13 cellular contexts compared by ENCODE assay signal in genomic region chr1:208172389-208173140, GRCh38.
A peak's percentile ranks its signal among the peaks of the same experiment; 100 is the strongest.
DNase-seq lines count a peak whose midpoint lies in the region; TF ChIP-seq lines count a peak whose summit lies in the region.
"Had no signal": no experiment of that assay in that cellular context is flagged by ENCODE, and none has a peak within 500 bp of the region (broad histone marks: within the 10 kb centered on the region; RNA-seq: fewer than 3 reads in every experiment).

No MANE protein-coding gene starts in this region.

- H3K9me3 ChIP-seq in GM23248 (ENCODE audit: low read depth) (no peaks in the 10 kb centered on the region), esophagus muscularis mucosa (no peaks in the 10 kb centered on the region)
- H3K9me3 ChIP-seq: mucosa of descending colon had no signal

- H3K4me2 ChIP-seq in GM23248 (ENCODE audit: unreplicated experiment): no peak overlapping the region

- H3K27me3 ChIP-seq in GM23248 (replicated peaks; ENCODE audit: insufficient read depth) (no peaks in the 10 kb centered on the region), esophagus muscularis mucosa (no peaks in the 10 kb centered on the region)

- intact Hi-C loops in esophagus muscularis mucosa (cut with DNase I): no loop called here

- no peaks in the 10 kb centered on the region for H3K79me2 ChIP-seq in GM23248 (ENCODE audit: insufficient read depth)

- no peak overlapping the region for H3K9ac ChIP-seq in GM23248

- no peak overlapping the region for H3K4me3 ChIP-seq in GM23248
- H3K4me3 ChIP-seq in esophagus muscularis mucosa: no peak overlapping the region
- H3K4me3 ChIP-seq in retinal pigment epithelial cell (ENCODE audit: low read length): no peak overlapping the region
- H3K4me3 ChIP-seq: mucosa of descending colon had no signal

- in situ Hi-C loops in GM23248 (cut with MboI): no loop called here
- in situ Hi-C loops in G401 (cut with HindIII; ENCODE audit: low sequenced_read_pairs): no loop called here

- no peaks in the 10 kb centered on the region for H4K20me1 ChIP-seq in GM23248 (ENCODE audit: insufficient read depth)

- no peak overlapping the region for H2AFZ ChIP-seq in GM23248

- TF ChIP-seq CTCF in esophagus muscularis mucosa (IDR thresholded peaks at IDR 0.05) (no peak), retinal pigment epithelial cell (conservative IDR thresholded peaks at IDR 0.05; ENCODE audit: low read depth, low read length) (peak; percentile 31)

- DNase-seq in GM23248 (peak; percentile 73), RKO (ENCODE audit: low spot score) (peak; percentile 4), esophagus muscularis mucosa (ENCODE audit: extremely low spot score) (no peak), retinal pigment epithelial cell (ENCODE audit: low read depth) (no peak), G401 (ENCODE audit: low spot score) (no peak), AG20443 (ENCODE audit: low spot score) (no peak), NCI-H2081 treated with DMSO at 0.1 percent for 48 hours (lab: John Stamatoyannopoulos, UW) (no peak), HuH-7 (ENCODE audit: low spot score) (no peak)
- DNase-seq: central memory CD4-positive, alpha-beta T cell; left colon; mucosa of descending colon; NCI-H1092 treated with DMSO at 0.1 percent for 48 hours; NCI-H2107 had no signal

- H3K36me3 ChIP-seq in GM23248 (ENCODE audit: low read depth): no peaks in the 10 kb centered on the region
- no peaks in the 10 kb centered on the region for H3K36me3 ChIP-seq in esophagus muscularis mucosa

- H3K27ac ChIP-seq in GM23248 (no peak overlapping the region), esophagus muscularis mucosa (replicated peaks in 1 of 4) (peak overlapping the region; percentile 14 to 67 (median 47))

- TF ChIP-seq EP300 in esophagus muscularis mucosa (IDR thresholded peaks at IDR 0.05): no peak

- peaks cover 7% of the 10 kb centered on the region; the same call in 1 of the 2 replicates for H3F3A ChIP-seq in GM23248 (ENCODE audit: insufficient read depth)

- no peak for TF ChIP-seq POLR2A in esophagus muscularis mucosa (IDR thresholded peaks at IDR 0.05; ENCODE audit: low read depth)

- H3K9me2 ChIP-seq in GM23248 (ENCODE audit: insufficient read depth): no peaks in the 10 kb centered on the region

- WGBS in GM23248 (ENCODE audit: low coverage in 1 of 2, low lambda C conversion rate in 2 of 2, missing lambda C conversion rate in 2 of 2), 2 experiments: 45 to 52% methylated on average over 6 of the region's 6 CpGs
- WGBS in esophagus muscularis mucosa: 64% methylated on average over 6 of the region's 6 CpGs

- H3K4me1 ChIP-seq in GM23248 (ENCODE audit: insufficient read depth): peaks cover 24% of the 10 kb centered on the region
- peaks cover 22 to 74% (median 51%) of the 10 kb centered on the region in 4 donors for H3K4me1 ChIP-seq in esophagus muscularis mucosa

Comparison
In these comparisons a context has a peak if more than half of its experiments do, and no peak if none do; other contexts are left out.
1. DNase-seq: peak in GM23248 (single experiment) and RKO (single experiment); none in esophagus muscularis mucosa (single experiment), retinal pigment epithelial cell (single experiment), G401 (single experiment), AG20443 (single experiment), NCI-H2081 treated with DMSO at 0.1 percent for 48 hours (single experiment) and HuH-7 (single experiment).